Comparison of ENCODE assay signal across 21 cellular contexts in the genomic region with DNA sequence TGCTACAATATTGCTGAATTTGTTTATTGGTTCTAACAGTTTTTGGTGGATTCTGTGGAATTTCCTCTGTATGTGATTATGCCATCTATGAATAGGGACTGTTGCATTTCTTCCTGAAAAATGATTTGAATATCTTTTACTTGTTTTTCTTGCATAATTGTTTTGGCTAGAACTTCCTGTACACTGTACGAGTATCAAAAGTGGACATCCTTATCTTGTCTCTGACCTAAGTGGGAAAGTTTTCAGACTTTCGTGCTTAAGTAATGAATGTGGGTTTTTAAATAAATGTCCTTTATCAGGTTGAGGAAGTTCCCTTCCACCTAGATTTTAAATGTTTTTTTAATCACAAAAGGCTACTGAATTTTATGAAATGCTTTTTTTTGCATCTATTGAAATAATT.
DNase-seq lines count a peak whose midpoint lies in the region; ATAC-seq and TF ChIP-seq lines count a peak whose summit lies in the region.
"Had no signal": no experiment of that assay in that cellular context is flagged by ENCODE, and none has a peak within 500 bp of the region (broad histone marks: within the 10 kb centered on the region; RNA-seq: fewer than 3 reads in every experiment).

No MANE protein-coding gene starts in this region.

- peak; percentile 17; the same call in 1 of the 2 replicates for ATAC-seq in IMR-90 (ENCODE audit: low read depth)
- peak; percentile 63 for ATAC-seq in omental fat pad (ENCODE audit: low FRiP score)
- ATAC-seq in effector memory CD8-positive, alpha-beta T cell (replicated peaks), result no peak
- no peak for ATAC-seq in HG03571 (IDR thresholded peaks at IDR 0.05; ENCODE audit: unreplicated experiment)
- ATAC-seq: CD8-positive, alpha-beta T cell; GM12878 had no signal

- no peak overlapping the region for H3K56ac ChIP-seq in IMR-90 (ENCODE audit: extremely low read depth, insufficient read depth, low read length)

- no CpG with 5 or more reads among the region's 2 CpGs for WGBS in IMR-90 (ENCODE audit: extremely low coverage in 2 of 2, insufficient read length in 1 of 2), 2 experiments
- WGBS in transverse colon (ENCODE audit: low coverage in 1 of 2), 2 donors, result 63 to 66% methylated on average over 2 of the region's 2 CpGs
- WGBS in prostate gland, result 59% methylated on average over 2 of the region's 2 CpGs

- BruUV-seq in IMR-90 (replicated peaks; lab: Mats Ljungman, UMichigan), result no TSS peak

- H3K14ac ChIP-seq in IMR-90 (replicated peaks; ENCODE audit: low read depth, low read length), result no peak overlapping the region

- H3K36me3 ChIP-seq in IMR-90 (ENCODE audit: control insufficient read depth, insufficient read depth, low read length) (no peaks in the 10 kb centered on the region), transverse colon (no peaks in the 10 kb centered on the region), prostate gland (no peaks in the 10 kb centered on the region)
- H3K36me3 ChIP-seq: BE2C, BLaER1 had no signal

- H3K27ac Mint-ChIP-seq in effector memory CD8-positive, alpha-beta T cell, result no peak overlapping the region
- H3K27ac Mint-ChIP-seq: CD4-positive, alpha-beta T cell; CD8-positive, alpha-beta T cell had no signal

- no peak for TF ChIP-seq RAD21 in IMR-90 (IDR thresholded peaks at IDR 0.05; ENCODE audit: low read length)

- dilution Hi-C loops in IMR-90 (cut with HindIII; ENCODE audit: low sequenced_read_pairs, unreplicated experiment), result no loop called here

- TF ChIP-seq POLR2A in IMR-90 (IDR thresholded peaks at IDR 0.05; ENCODE audit: low read depth, low read length), result no peak
- TF ChIP-seq POLR2A in transverse colon (IDR thresholded peaks at IDR 0.05), result no peak
- no peak for TF ChIP-seq POLR2A in prostate gland (IDR thresholded peaks at IDR 0.05)

- H3K79me1 ChIP-seq in IMR-90 (ENCODE audit: low read depth in 1 of 2, low read length in 2 of 2), result no peaks in the 10 kb centered on the region

- H3K4me2 ChIP-seq in IMR-90 (ENCODE audit: low read depth, low read length), result no peak overlapping the region
- H3K4me2 ChIP-seq: BLaER1 had no signal

- in situ Hi-C loops in IMR-90 (cut with MboI; ENCODE audit: low sequenced_read_pairs), result no loop called here
- in situ Hi-C loops in transverse colon (cut with MboI; ENCODE audit: low pct_ligation_motif_present in 1 of 4, low pct_unique_long_range_greater_than_20kb in 1 of 4, low sequenced_read_pairs in 3 of 4), result loop anchor here in 1 of 4 donors (25.0 kb wide), 1 partner anchor 120 kb away; no protein-coding TSS in a partner anchor

- H3K4me1 Mint-ChIP-seq in effector memory CD8-positive, alpha-beta T cell (ENCODE audit: low read depth in 2 of 2), result no peaks in the 10 kb centered on the region

- TF ChIP-seq CTCF in IMR-90 (conservative IDR thresholded peaks at IDR 0.05; ENCODE audit: low read depth, low read length), result no peak
- TF ChIP-seq CTCF in omental fat pad (IDR thresholded peaks at IDR 0.05), result no peak
- TF ChIP-seq CTCF in transverse colon (IDR thresholded peaks at IDR 0.05), result no peak
- TF ChIP-seq CTCF in prostate gland (IDR thresholded peaks at IDR 0.05), result no peak

- no peak overlapping the region for H3K23ac ChIP-seq in IMR-90 (ENCODE audit: low read depth, low read length)

- no peak overlapping the region for H3K27ac ChIP-seq in IMR-90 (ENCODE audit: insufficient read depth, low read length)
- no peak overlapping the region for H3K27ac ChIP-seq in transverse colon
- H3K27ac ChIP-seq in prostate gland, result no peak overlapping the region
- H3K27ac ChIP-seq: BLaER1 had no signal

- H3K4me3 Mint-ChIP-seq in effector memory CD8-positive, alpha-beta T cell, result no peak overlapping the region
- H3K4me3 Mint-ChIP-seq: CD4-positive, alpha-beta T cell; CD8-positive, alpha-beta T cell had no signal

- no peaks in the 10 kb centered on the region for H4K20me1 ChIP-seq in IMR-90 (ENCODE audit: insufficient read depth, low read length)
- H4K20me1 ChIP-seq: BLaER1 had no signal

- POLR2A ChIA-PET in IMR-90 (lab: Charles Lee; ENCODE audit: unreplicated experiment), result no interaction called here

- no peak overlapping the region for H3K4ac ChIP-seq in IMR-90 (ENCODE audit: low read depth, low read length)

- no peak for TF ChIP-seq EP300 in transverse colon (IDR thresholded peaks at IDR 0.05; ENCODE audit: low read depth)

- H3K9me3 ChIP-seq in IMR-90 (ENCODE audit: control insufficient read depth, insufficient read depth, low read length) (no peaks in the 10 kb centered on the region), transverse colon (no peaks in the 10 kb centered on the region), prostate gland (no peaks in the 10 kb centered on the region)
- H3K9me3 ChIP-seq: BE2C, BLaER1, Caco-2 had no signal

- H2AFZ ChIP-seq in IMR-90 (replicated peaks; ENCODE audit: low read length, poor library complexity), result no peak overlapping the region

- no peak overlapping the region for H3K9ac ChIP-seq in IMR-90 (ENCODE audit: low read depth, low read length)
- H3K9ac ChIP-seq: BLaER1 had no signal

- intact Hi-C loops in IMR-90 (cut with micrococcal nuclease), result no loop called here
- intact Hi-C loops in transverse colon (cut with DNase I; ENCODE audit: low total_unique reads), result no loop called here
- intact Hi-C loops in prostate gland (cut with DNase I), result no loop called here

- DNase-seq in IMR-90 (no peak), amniotic epithelial cell (ENCODE audit: low read depth) (peak; percentile 59), iris pigment epithelial cell (ENCODE audit: low read depth) (peak; percentile 23), omental fat pad (ENCODE audit: low spot score) (no peak), transverse colon (no peak), prostate gland (ENCODE audit: low spot score) (no peak)
- DNase-seq in effector memory CD8-positive, alpha-beta T cell, result no peak
- DNase-seq: 8988T; ACHN; BE2C; C1 segment of cervical spinal cord; Caco-2; Calu3; CD4-positive, alpha-beta T cell; CD8-positive, alpha-beta T cell; DMS79 treated with DMSO at 0.1 percent for 48 hours; EL; GDM1 had no signal

- H3K9me1 ChIP-seq in IMR-90 (ENCODE audit: insufficient read depth, low read length), result no peaks in the 10 kb centered on the region

- H2BK120ac ChIP-seq in IMR-90 (ENCODE audit: low read depth, low read length), result no peak overlapping the region

- H3K4me3 ChIP-seq in IMR-90 (ENCODE audit: insufficient read depth, low read depth, low read length) (no peak overlapping the region), transverse colon (no peak overlapping the region), prostate gland (no peak overlapping the region)
- H3K4me3 ChIP-seq: BLaER1, GM12878 had no signal

- no peak overlapping the region for H4K5ac ChIP-seq in IMR-90 (ENCODE audit: low read depth, low read length)

- no peak overlapping the region for H2AK5ac ChIP-seq in IMR-90 (ENCODE audit: low read depth, low read length)

- H4K8ac ChIP-seq in IMR-90 (ENCODE audit: low read depth in 2 of 2, low read length in 2 of 2), result no peak overlapping the region

- no peaks in the 10 kb centered on the region for H3K9me3 Mint-ChIP-seq in effector memory CD8-positive, alpha-beta T cell
- H3K9me3 Mint-ChIP-seq: CD4-positive, alpha-beta T cell; CD8-positive, alpha-beta T cell had no signal

- CTCF ChIA-PET in IMR-90 (lab: Yijun Ruan, JAX), result no interaction called here

- H3K27me3 ChIP-seq in IMR-90 (ENCODE audit: control insufficient read depth, insufficient read depth, low read length) (peaks cover 4% of the 10 kb centered on the region; the same call in 1 of the 2 replicates), transverse colon (no peaks in the 10 kb centered on the region), prostate gland (replicated peaks; ENCODE audit: insufficient read depth) (no peaks in the 10 kb centered on the region)
- H3K27me3 ChIP-seq: BE2C, BLaER1 had no signal

- H2AK9ac ChIP-seq in IMR-90 (replicated peaks; ENCODE audit: low read depth, low read length, poor library complexity), result no peak overlapping the region

- H2BK5ac ChIP-seq in IMR-90 (ENCODE audit: low read depth, low read length, poor library complexity, severe bottlenecking), result no peak overlapping the region

- H3K36me3 Mint-ChIP-seq in effector memory CD8-positive, alpha-beta T cell (ENCODE audit: insufficient read depth), result peaks cover 3% of the 10 kb centered on the region
- H3K36me3 Mint-ChIP-seq: CD8-positive, alpha-beta T cell had no signal

- H4K91ac ChIP-seq in IMR-90 (ENCODE audit: insufficient read depth, low read depth, low read length), result no peak overlapping the region

- no peak overlapping the region for H2BK20ac ChIP-seq in IMR-90 (ENCODE audit: low read depth, low read length)

- no peak overlapping the region for H2BK15ac ChIP-seq in IMR-90 (ENCODE audit: low read depth, low read length)

- H3K4me1 ChIP-seq in IMR-90 (ENCODE audit: control insufficient read depth, insufficient read depth, low read length) (no peaks in the 10 kb centered on the region), transverse colon (no peaks in the 10 kb centered on the region), prostate gland (replicated peaks) (no peaks in the 10 kb centered on the region)
- H3K4me1 ChIP-seq: BE2C, Caco-2 had no signal

- H3K18ac ChIP-seq in IMR-90 (ENCODE audit: low read depth, low read length), result no peak overlapping the region

- peaks cover 6 to 18% of the 10 kb centered on the region in 2 donors for H3K27me3 Mint-ChIP-seq in effector memory CD8-positive, alpha-beta T cell

TF ChIP-seq in IMR-90, 13 proteins besides CTCF, POLR2A, EP300 and RAD21:
- TF ChIP-seq NFE2L2 (IDR thresholded peaks at IDR 0.05; ENCODE audit: low read depth, low read length), result no peak
- no peak for TF ChIP-seq RFX5 (IDR thresholded peaks at IDR 0.05; ENCODE audit: low read depth, low read length)
- TF ChIP-seq BHLHE40 (IDR thresholded peaks at IDR 0.05; ENCODE audit: low read depth, low read length), result no peak

Comparison
In these comparisons a context has a peak if more than half of its experiments do, and no peak if none do; other contexts are left out.
1. ATAC-seq: peak in IMR-90 (single experiment) and omental fat pad (single experiment); none in effector memory CD8-positive, alpha-beta T cell (single experiment) and HG03571 (single experiment).
2. DNase-seq: peak in amniotic epithelial cell (single experiment) and iris pigment epithelial cell (single experiment); none in IMR-90 (single experiment), omental fat pad (single experiment), effector memory CD8-positive, alpha-beta T cell (0 of 3), transverse colon (single experiment) and prostate gland (single experiment).